In genomic region chr3:184135911-184136260, GRCh38 we compare ENCODE assay signal across 8 cellular contexts. TPM values are rescaled to one million over a fixed set of nuclear protein-coding genes. Genes with fewer than 3 reads are reported as not detected.
DNase-seq lines count a peak whose midpoint lies in the region; ATAC-seq and TF ChIP-seq lines count a peak whose summit lies in the region.

No MANE protein-coding gene starts in this region.

- no peak for TF ChIP-seq POLR2A in sigmoid colon (IDR thresholded peaks at IDR 0.05)

- intact Hi-C loops in sigmoid colon (cut with DNase I): loop anchor here (2.0 to 5.0 kb wide), 4 partner anchors 19 to 239 kb away; partner anchors contain the start of genes ABCC5, ABCF3 and DVL3

- no peaks in the 10 kb centered on the region for H3K27me3 ChIP-seq in sigmoid colon

- DNase-seq in SK-N-MC (ENCODE audit: low read depth, low spot score): no peak
- DNase-seq in fibroblast of pulmonary artery (ENCODE audit: low read depth): no peak
- no peak for DNase-seq in sigmoid colon
- no peak for DNase-seq in NCI-H1436 treated with DMSO at 0.1 percent for 48 hours (lab: John Stamatoyannopoulos, UW)

- peak; percentile 1 for ATAC-seq in GM19395 (IDR thresholded peaks at IDR 0.05; ENCODE audit: unreplicated experiment)
- no peak for ATAC-seq in GM19467 (IDR thresholded peaks at IDR 0.05; ENCODE audit: unreplicated experiment)
- no peak for ATAC-seq in GM21619 (IDR thresholded peaks at IDR 0.05; ENCODE audit: unreplicated experiment)
- ATAC-seq in GM18868 (IDR thresholded peaks at IDR 0.05; ENCODE audit: unreplicated experiment): no peak

- H3K9ac ChIP-seq in SK-N-MC (ENCODE audit: insufficient read length): peak overlapping the region; percentile 90

- TF ChIP-seq CTCF in fibroblast of pulmonary artery (IDR thresholded peaks at IDR 0.05; ENCODE audit: low read length, missing control alignments): no peak
- TF ChIP-seq CTCF in sigmoid colon (IDR thresholded peaks at IDR 0.05): no peak

- WGBS in sigmoid colon, 2 donors: 1 to 4% methylated on average over 9 of the region's 9 CpGs

- H3K9me3 ChIP-seq in SK-N-MC (ENCODE audit: low read depth, low read length): no peaks in the 10 kb centered on the region
- no peaks in the 10 kb centered on the region for H3K9me3 ChIP-seq in sigmoid colon

- H3K4me3 ChIP-seq in SK-N-MC (peak overlapping the region; percentile 88), fibroblast of pulmonary artery (replicated peaks; ENCODE audit: low read depth, low read length) (peak overlapping the region; percentile 90), sigmoid colon (peak overlapping the region; percentile 79 to 90 (median 85))

- H3K4me1 ChIP-seq in sigmoid colon: peaks cover 0 to 32% (median 20%) of the 10 kb centered on the region in 4 donors

- no peak for TF ChIP-seq EP300 in sigmoid colon (IDR thresholded peaks at IDR 0.05)

- H3K27ac ChIP-seq in SK-N-MC: peak overlapping the region; percentile 84
- peak overlapping the region; percentile 87 to 90 (median 90) for H3K27ac ChIP-seq in sigmoid colon

- H3K36me3 ChIP-seq in SK-N-MC (ENCODE audit: insufficient read depth, low read length) (peaks cover 33% of the 10 kb centered on the region), sigmoid colon (peaks cover 0 to 33% (median 16%) of the 10 kb centered on the region in 4 donors)

RNA-seq across cellular contexts. Expression of gene EIF2B5, which starts 0.7 kb away (rescaled TPM):
- total RNA-seq in sigmoid colon: 10 to 100 TPM; 26.0 to 43.5 (median 31.3) TPM
- polyA plus RNA-seq in sigmoid colon: 10 to 100 TPM; 31.8 to 48.1 (median 35.4) TPM

RNA-seq across cellular contexts. Expression of gene DVL3, which starts 19.3 kb away (rescaled TPM):
- total RNA-seq in sigmoid colon: 10 to 100 TPM; 38.5 to 71.2 (median 53.9) TPM
- polyA plus RNA-seq in sigmoid colon: 10 to 100 TPM; 15.0 to 40.8 (median 26.4) TPM

RNA-seq across cellular contexts. Expression of gene AP2M1, which starts 38.8 kb away (rescaled TPM):
- total RNA-seq in sigmoid colon: 100 to 1,000 TPM; 203 to 239 (median 225) TPM
- 100 to 1,000 TPM; 226 to 240 (median 237) TPM for polyA plus RNA-seq in sigmoid colon

RNA-seq across cellular contexts. Expression of gene HTR3E, which starts 39.0 kb away (rescaled TPM):
- total RNA-seq in sigmoid colon: not detected
- polyA plus RNA-seq in sigmoid colon: 1 to 10 TPM in 1 of 3 donors, under 1 TPM in 1, not detected in 1; 0.54 to 1.2 TPM

RNA-seq across cellular contexts. Expression of gene ABCF3, which starts 50.1 kb away (rescaled TPM):
- total RNA-seq in sigmoid colon: 10 to 100 TPM; 32.4 to 51.3 (median 39.2) TPM
- 10 to 100 TPM; 36.5 to 48.9 (median 45.6) TPM for polyA plus RNA-seq in sigmoid colon
